In genomic region chrX:14712096-14712495, GRCh38 we compare ENCODE assay signal across 20 cellular contexts.
A peak's percentile ranks its signal among the peaks of the same experiment; 100 is the strongest.
DNase-seq lines count a peak whose midpoint lies in the region; ATAC-seq, FAIRE-seq and TF ChIP-seq lines count a peak whose summit lies in the region.
"Had no signal": no experiment of that assay in that cellular context is flagged by ENCODE, and none has a peak within 500 bp of the region (broad histone marks: within the 10 kb centered on the region; RNA-seq: fewer than 3 reads in every experiment).

No MANE protein-coding gene starts in this region.

- no peak overlapping the region for H3K4me2 ChIP-seq in GM12878 (ENCODE audit: control insufficient read depth, insufficient read depth)
- no peak overlapping the region for H3K4me2 ChIP-seq in mesendoderm (ENCODE audit: low read length)
- H3K4me2 ChIP-seq: hepatocyte had no signal

- TF ChIP-seq EP300 in GM12878 (IDR thresholded peaks at IDR 0.05; ENCODE audit: borderline replicate concordance in 1 of 2, control insufficient read depth in 1 of 2, low read depth in 2 of 2, low read length in 2 of 2): no peak

- H4K20me1 ChIP-seq in GM12878 (ENCODE audit: control insufficient read depth, insufficient read depth): no peaks in the 10 kb centered on the region

- no peak overlapping the region for H3K4me3 ChIP-seq in GM12878
- H3K4me3 ChIP-seq in mesendoderm (ENCODE audit: low read length): no peak overlapping the region
- H3K4me3 ChIP-seq in Peyer's patch: no peak overlapping the region
- H3K4me3 ChIP-seq in heart left ventricle: no peak overlapping the region
- H3K4me3 ChIP-seq: coronary artery, hepatocyte, right atrium auricular region, upper lobe of left lung had no signal

- no peak overlapping the region for H2BK15ac ChIP-seq in mesendoderm (replicated peaks; ENCODE audit: low read depth)

- H4K5ac ChIP-seq in mesendoderm (ENCODE audit: low read length): no peak overlapping the region

- H3K23ac ChIP-seq in mesendoderm (ENCODE audit: low read length): no peak overlapping the region

- no peak overlapping the region for H2AK5ac ChIP-seq in mesendoderm (ENCODE audit: low read length)

- DNase-seq in GM19239 (ENCODE audit: insufficient read length, low spot score) (no peak), NAMALWA (ENCODE audit: low spot score) (peak; percentile 0), GM12878 (ENCODE audit: low read depth, low spot score) (no peak), mesendoderm (peak; percentile 44), Peyer's patch (no peak), heart left ventricle (no peak), DMS79 (lab: John Stamatoyannopoulos, UW) (no peak), NCI-H345 (lab: John Stamatoyannopoulos, UW) (no peak)
- DNase-seq: activated CD4-positive, alpha-beta T cell treated with anti-CD3 and anti-CD28 coated beads, Interleukin-2, amount 50 U/mL, for 1 hour; CD8-positive, alpha-beta memory T cell; naive B cell; NCI-H2029 treated with DMSO at 0.1 percent for 48 hours; Right ventricle myocardium superior; stimulated activated CD8-positive, alpha-beta memory T cell treated with anti-CD3 and anti-CD28 coated beads, Interleukin-4, amount 100 ng/mL, for 48 hours; T-cell; upper lobe of left lung had no signal

- H3K36me3 ChIP-seq in GM12878 (ENCODE audit: control insufficient read depth in 2 of 2, insufficient read depth in 2 of 2, low read length in 1 of 2) (no peaks in the 10 kb centered on the region), mesendoderm (ENCODE audit: control insufficient read depth, insufficient read depth, low read length) (no peaks in the 10 kb centered on the region), Peyer's patch (no peaks in the 10 kb centered on the region), heart left ventricle (no peaks in the 10 kb centered on the region)
- H3K36me3 ChIP-seq: right atrium auricular region, upper lobe of left lung had no signal

- H3K56ac ChIP-seq in mesendoderm (ENCODE audit: low read length): no peak overlapping the region

- H3K9me3 ChIP-seq in GM12878 (replicated peaks; ENCODE audit: control insufficient read depth, insufficient read depth, low read length) (no peaks in the 10 kb centered on the region), Peyer's patch (no peaks in the 10 kb centered on the region), heart left ventricle (no peaks in the 10 kb centered on the region)
- H3K9me3 ChIP-seq: right atrium auricular region, upper lobe of left lung had no signal

- no peak overlapping the region for H2BK120ac ChIP-seq in mesendoderm (ENCODE audit: low read depth, low read length)

- in situ Hi-C loops in GM12878 (cut with MboI): no loop called here

- H3K18ac ChIP-seq in mesendoderm (ENCODE audit: low read length): no peak overlapping the region

- BruUV-seq in GM12878 (replicated peaks; lab: Mats Ljungman, UMichigan): no TSS peak

- no peaks in the 10 kb centered on the region for H3K79me2 ChIP-seq in GM12878 (ENCODE audit: control insufficient read depth, insufficient read depth, low read length)
- H3K79me2 ChIP-seq in mesendoderm (ENCODE audit: control insufficient read depth, insufficient read depth, low read length): no peaks in the 10 kb centered on the region
- H3K79me2 ChIP-seq: hepatocyte had no signal

- RAD21 ChIA-PET in GM12878 (lab: Charles Lee; ENCODE audit: unreplicated experiment): no interaction called here

- H4K8ac ChIP-seq in mesendoderm (ENCODE audit: low read depth, low read length): no peak overlapping the region

- peak; percentile 19; the same call in 1 of the 2 replicates for TF ChIP-seq RAD21 in GM12878 (IDR thresholded peaks at IDR 0.05; ENCODE audit: insufficient read depth, low read depth, low read length)

- intact Hi-C loops in GM12878 (cut with micrococcal nuclease; ENCODE audit: unreplicated experiment) (no loop called here), heart left ventricle (cut with DNase I) (no loop called here)

- SMC1A ChIA-PET in GM12878 (lab: Charles Lee; ENCODE audit: uncharacterized antibody, unreplicated experiment): no interaction called here

- H3K9ac ChIP-seq in GM12878 (ENCODE audit: control insufficient read depth, insufficient read depth, low read length): no peak overlapping the region
- no peak overlapping the region for H3K9ac ChIP-seq in mesendoderm (ENCODE audit: low read length)

- H3K4ac ChIP-seq in mesendoderm (ENCODE audit: low read depth, low read length): no peak overlapping the region

- CTCF ChIA-PET in GM12878 (lab: Yijun Ruan, JAX): no interaction called here

- FAIRE-seq in GM19239 (lab: Jason Lieb, UNC): peak; percentile 39
- FAIRE-seq in GM12878 (lab: Jason Lieb, UNC): no peak
- FAIRE-seq: endometrium had no signal

- no peak for ATAC-seq in GM12878
- no peak for ATAC-seq in heart left ventricle
- ATAC-seq: T-cell had no signal

- no peak overlapping the region for H2BK5ac ChIP-seq in mesendoderm (ENCODE audit: low read length)

- no peaks in the 10 kb centered on the region for H3K79me1 ChIP-seq in mesendoderm (ENCODE audit: low read length)

- H3K27me3 ChIP-seq in GM12878 (replicated peaks in 1 of 2; ENCODE audit: control insufficient read depth in 2 of 2, insufficient read depth in 2 of 2, low read length in 1 of 2): no peaks in the 10 kb centered on the region
- no peaks in the 10 kb centered on the region for H3K27me3 ChIP-seq in mesendoderm (ENCODE audit: insufficient read depth, low read length, poor library complexity)
- no peaks in the 10 kb centered on the region for H3K27me3 ChIP-seq in Peyer's patch
- no peaks in the 10 kb centered on the region for H3K27me3 ChIP-seq in heart left ventricle
- H3K27me3 ChIP-seq: hepatocyte, right atrium auricular region, upper lobe of left lung had no signal

- TF ChIP-seq POLR2A in GM12878 (IDR thresholded peaks at IDR 0.05; ENCODE audit: low read depth, low read length): no peak
- no peak for TF ChIP-seq POLR2A in Peyer's patch (IDR thresholded peaks at IDR 0.05)
- TF ChIP-seq POLR2A in heart left ventricle (IDR thresholded peaks at IDR 0.05): no peak

- H3K4me1 ChIP-seq in GM12878 (ENCODE audit: control insufficient read depth, insufficient read depth, low read length): no peaks in the 10 kb centered on the region
- H3K4me1 ChIP-seq in mesendoderm (ENCODE audit: control insufficient read depth, low read depth, low read length): no peaks in the 10 kb centered on the region
- no peaks in the 10 kb centered on the region for H3K4me1 ChIP-seq in Peyer's patch
- H3K4me1 ChIP-seq in heart left ventricle: no peaks in the 10 kb centered on the region
- H3K4me1 ChIP-seq: right atrium auricular region, upper lobe of left lung had no signal

- no peak for TF ChIP-seq CTCF in GM12878 (IDR thresholded peaks at IDR 0.05 in 2 of 3, conservative IDR thresholded peaks at IDR 0.05 in 1 of 3; ENCODE audit: control insufficient read depth in 2 of 3, extremely low read depth in 1 of 3, insufficient read depth in 1 of 3, low read depth in 3 of 3, low read length in 3 of 3)
- TF ChIP-seq CTCF in Peyer's patch (IDR thresholded peaks at IDR 0.05): no peak
- no peak for TF ChIP-seq CTCF in heart left ventricle (IDR thresholded peaks at IDR 0.05)

- H2AFZ ChIP-seq in GM12878 (ENCODE audit: control insufficient read depth, low read depth, low read length): no peak overlapping the region
- H2AFZ ChIP-seq: hepatocyte had no signal

- POLR2A ChIA-PET in GM12878 (lab: Charles Lee): no interaction called here

- H3K27ac ChIP-seq in GM12878 (ENCODE audit: control insufficient read depth, insufficient read depth) (no peak overlapping the region), mesendoderm (ENCODE audit: low read depth, low read length) (no peak overlapping the region), Peyer's patch (no peak overlapping the region), heart left ventricle (no peak overlapping the region)
- H3K27ac ChIP-seq: coronary artery, hepatocyte, right atrium auricular region, upper lobe of left lung had no signal

- WGBS in GM12878 (ENCODE audit: insufficient coverage, insufficient replicate concordance, low lambda C conversion rate, missing lambda C conversion rate): 53% methylated on average over 3 of the region's 3 CpGs
- no CpG with 5 or more reads among the region's 3 CpGs for WGBS in mesendoderm (ENCODE audit: extremely low coverage, insufficient coverage, low lambda C conversion rate)
- 76 to 89% (median 83%) methylated on average over 3 of the region's 3 CpGs for whole genome bisulfite sequencing in heart left ventricle, 4 donors

TF ChIP-seq in GM12878, 131 proteins besides CTCF, POLR2A, EP300 and RAD21 (continues in another document):
- TF ChIP-seq, protein P1, sequence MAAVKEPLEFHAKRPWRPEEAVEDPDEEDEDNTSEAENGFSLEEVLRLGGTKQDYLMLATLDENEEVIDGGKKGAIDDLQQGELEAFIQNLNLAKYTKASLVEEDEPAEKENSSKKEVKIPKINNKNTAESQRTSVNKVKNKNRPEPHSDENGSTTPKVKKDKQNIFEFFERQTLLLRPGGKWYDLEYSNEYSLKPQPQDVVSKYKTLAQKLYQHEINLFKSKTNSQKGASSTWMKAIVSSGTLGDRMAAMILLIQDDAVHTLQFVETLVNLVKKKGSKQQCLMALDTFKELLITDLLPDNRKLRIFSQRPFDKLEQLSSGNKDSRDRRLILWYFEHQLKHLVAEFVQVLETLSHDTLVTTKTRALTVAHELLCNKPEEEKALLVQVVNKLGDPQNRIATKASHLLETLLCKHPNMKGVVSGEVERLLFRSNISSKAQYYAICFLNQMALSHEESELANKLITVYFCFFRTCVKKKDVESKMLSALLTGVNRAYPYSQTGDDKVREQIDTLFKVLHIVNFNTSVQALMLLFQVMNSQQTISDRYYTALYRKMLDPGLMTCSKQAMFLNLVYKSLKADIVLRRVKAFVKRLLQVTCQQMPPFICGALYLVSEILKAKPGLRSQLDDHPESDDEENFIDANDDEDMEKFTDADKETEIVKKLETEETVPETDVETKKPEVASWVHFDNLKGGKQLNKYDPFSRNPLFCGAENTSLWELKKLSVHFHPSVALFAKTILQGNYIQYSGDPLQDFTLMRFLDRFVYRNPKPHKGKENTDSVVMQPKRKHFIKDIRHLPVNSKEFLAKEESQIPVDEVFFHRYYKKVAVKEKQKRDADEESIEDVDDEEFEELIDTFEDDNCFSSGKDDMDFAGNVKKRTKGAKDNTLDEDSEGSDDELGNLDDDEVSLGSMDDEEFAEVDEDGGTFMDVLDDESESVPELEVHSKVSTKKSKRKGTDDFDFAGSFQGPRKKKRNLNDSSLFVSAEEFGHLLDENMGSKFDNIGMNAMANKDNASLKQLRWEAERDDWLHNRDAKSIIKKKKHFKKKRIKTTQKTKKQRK (IDR thresholded peaks at IDR 0.05; ENCODE audit: low read depth, low read length): no peak
- TF ChIP-seq TCF12 (IDR thresholded peaks at IDR 0.05; ENCODE audit: low read depth, low read length) (no peak), SMC3 (IDR thresholded peaks at IDR 0.05; ENCODE audit: borderline replicate concordance, low read length) (no peak), BHLHE40 (IDR thresholded peaks at IDR 0.05; ENCODE audit: borderline replicate concordance in 1 of 2, low read depth in 2 of 2, low read length in 1 of 2) (no peak), RFX5 (IDR thresholded peaks at IDR 0.05; ENCODE audit: low read depth, low read length) (no peak), STAT1 (conservative IDR thresholded peaks at IDR 0.05) (no peak), IRF4 (IDR thresholded peaks at IDR 0.05; ENCODE audit: low read depth, low read length) (no peak)

Comparison
In these comparisons a context has a peak if more than half of its experiments do, and no peak if none do; other contexts are left out.
1. DNase-seq: peak in NAMALWA (single experiment) and mesendoderm (single experiment); none in GM19239 (single experiment), GM12878 (single experiment), Peyer's patch (0 of 3), heart left ventricle (0 of 5), DMS79 (single experiment) and NCI-H345 (single experiment).